Comparison of ENCODE assay signal across 7 cellular contexts in the genomic region with DNA sequence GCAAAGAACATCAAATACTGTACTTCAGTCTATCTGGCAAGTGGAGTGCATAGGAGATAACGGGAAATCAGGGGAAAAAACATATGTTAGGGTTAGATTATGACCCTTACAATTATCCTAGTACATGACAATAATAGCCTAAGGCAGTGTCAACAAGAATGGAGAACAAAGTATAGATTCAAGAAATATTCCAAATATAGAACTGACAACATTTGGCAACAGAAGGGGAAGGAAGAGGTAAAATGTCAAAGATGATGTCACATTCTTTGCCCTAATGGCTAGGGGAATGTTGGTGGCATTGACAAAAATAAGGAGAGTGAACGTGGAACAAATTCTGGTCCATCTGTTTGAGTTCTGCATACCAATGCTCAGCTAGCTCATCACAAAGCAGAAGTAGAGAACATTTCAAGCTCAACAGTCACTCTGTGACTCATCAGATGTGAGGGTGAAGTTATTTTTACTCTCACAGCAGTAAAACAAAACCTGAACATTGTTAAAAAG. TPM values are rescaled to one million over a fixed set of nuclear protein-coding genes. Genes with fewer than 3 reads are reported as not detected.
DNase-seq lines count a peak whose midpoint lies in the region; ATAC-seq and TF ChIP-seq lines count a peak whose summit lies in the region.

No MANE protein-coding gene starts in this region.

- no peaks in the 10 kb centered on the region for H3K9me3 Mint-ChIP-seq in neural progenitor cell

- no peaks in the 10 kb centered on the region for H4K20me1 ChIP-seq in neural progenitor cell (ENCODE audit: low read depth)

- TF ChIP-seq POLR2A in Peyer's patch (IDR thresholded peaks at IDR 0.05) = no peak

- H3K4me2 ChIP-seq in neural progenitor cell = no peak overlapping the region

- no peak overlapping the region for H3K4me3 Mint-ChIP-seq in neural progenitor cell

- no peak overlapping the region for H3K27ac Mint-ChIP-seq in neural progenitor cell

- H3K27ac ChIP-seq in neural progenitor cell (no peak overlapping the region), Peyer's patch (peak overlapping the region in 2 of 4 donors; percentile 8 to 52)

- H3K36me3 ChIP-seq in neural progenitor cell (no peaks in the 10 kb centered on the region), Peyer's patch (no peaks in the 10 kb centered on the region)

- no peak overlapping the region for H2AFZ ChIP-seq in neural progenitor cell (replicated peaks)

- peaks cover 2% of the 10 kb centered on the region for H3K27me3 Mint-ChIP-seq in neural progenitor cell (ENCODE audit: insufficient read depth, low read depth)

- ATAC-seq in GM18909 (IDR thresholded peaks at IDR 0.05; ENCODE audit: poor library complexity, unreplicated experiment) (peak; percentile 71), HG03039 (IDR thresholded peaks at IDR 0.05; ENCODE audit: unreplicated experiment) (peak; percentile 81)

- in situ Hi-C loops in SK-MEL-5 (cut with HindIII; ENCODE audit: low pct_unique_long_range_greater_than_20kb, low sequenced_read_pairs) = no loop called here

- no peaks in the 10 kb centered on the region for H3K36me3 Mint-ChIP-seq in neural progenitor cell

- no peaks in the 10 kb centered on the region for H3F3A ChIP-seq in neural progenitor cell (ENCODE audit: low read depth)

- peak; percentile 66 for DNase-seq in SK-MEL-5 (ENCODE audit: low read depth, low spot score)
- DNase-seq in globus pallidus (ENCODE audit: low spot score) = peak; percentile 46
- DNase-seq in GOT3 (lab: John Stamatoyannopoulos, UW) = no peak
- no peak for DNase-seq in neural progenitor cell (ENCODE audit: low spot score)
- no peak for DNase-seq in Peyer's patch

- H3K9me3 ChIP-seq in neural progenitor cell (ENCODE audit: low read depth) = no peaks in the 10 kb centered on the region
- no peaks in the 10 kb centered on the region for H3K9me3 ChIP-seq in Peyer's patch

- TF ChIP-seq CTCF in neural progenitor cell (IDR thresholded peaks at IDR 0.05) (no peak), Peyer's patch (IDR thresholded peaks at IDR 0.05) (no peak)

- H3K27me3 ChIP-seq in neural progenitor cell = no peaks in the 10 kb centered on the region
- H3K27me3 ChIP-seq in Peyer's patch = no peaks in the 10 kb centered on the region

- H3K9ac ChIP-seq in neural progenitor cell = no peak overlapping the region

- no peaks in the 10 kb centered on the region for H3K79me2 ChIP-seq in neural progenitor cell (ENCODE audit: low read depth)

- H3K4me3 ChIP-seq in neural progenitor cell (no peak overlapping the region), Peyer's patch (no peak overlapping the region)

- peaks cover under 1% of the 10 kb centered on the region for H3K4me1 Mint-ChIP-seq in neural progenitor cell

- no peaks in the 10 kb centered on the region for H3K4me1 ChIP-seq in neural progenitor cell
- H3K4me1 ChIP-seq in Peyer's patch = peaks cover 0 to 4% (median 0%) of the 10 kb centered on the region in 4 donors

RNA-seq across cellular contexts. Expression of gene ATP8B4, which starts 15.5 kb away (rescaled TPM):
- 1.2 and 2.0 TPM in 2 replicates for total RNA-seq in SK-MEL-5 (2014; rRNA removed; shearing (Covaris generic))
- 0.12 and 0.27 TPM in 2 replicates for polyA plus RNA-seq in SK-MEL-5 (2015; cell fraction: cytosol; rRNA removed)
- 0.61 and 3.7 TPM in 2 replicates for polyA plus RNA-seq in SK-MEL-5 (2015; cell fraction: nucleus; rRNA removed)
- total RNA-seq in neural progenitor cell (ENCODE audit: low replicate concordance) = 2.0 and 2.7 TPM in 2 replicates
- 10 to 100 TPM in 2 of 4 donors, 1 to 10 TPM in 2; 1.4 to 13.2 (median 8.7) TPM for total RNA-seq in Peyer's patch

RNA-seq across cellular contexts. Expression of gene SLC27A2, which starts 47.4 kb away (rescaled TPM):
- total RNA-seq in SK-MEL-5 (2014; rRNA removed; shearing (Covaris generic)) = 0.13 and 0.34 TPM in 2 replicates
- polyA plus RNA-seq in SK-MEL-5 (2015; cell fraction: cytosol; rRNA removed) = 0.12 and 0.34 TPM in 2 replicates
- polyA plus RNA-seq in SK-MEL-5 (2015; cell fraction: nucleus; rRNA removed) = not detected in 2 replicates
- total RNA-seq in neural progenitor cell (ENCODE audit: low replicate concordance) (2.1 and 3.8 TPM in 2 replicates), Peyer's patch (10 to 100 TPM in 3 of 4 donors, 1 to 10 TPM in 1; 8.3 to 47.9 (median 32.3) TPM)

Comparison
In these comparisons a context has a peak if more than half of its experiments do, and no peak if none do; other contexts are left out.
1. DNase-seq: peak in SK-MEL-5 (single experiment) and globus pallidus (single experiment); none in GOT3 (single experiment), neural progenitor cell (single experiment) and Peyer's patch (0 of 3).